In the genomic region with DNA sequence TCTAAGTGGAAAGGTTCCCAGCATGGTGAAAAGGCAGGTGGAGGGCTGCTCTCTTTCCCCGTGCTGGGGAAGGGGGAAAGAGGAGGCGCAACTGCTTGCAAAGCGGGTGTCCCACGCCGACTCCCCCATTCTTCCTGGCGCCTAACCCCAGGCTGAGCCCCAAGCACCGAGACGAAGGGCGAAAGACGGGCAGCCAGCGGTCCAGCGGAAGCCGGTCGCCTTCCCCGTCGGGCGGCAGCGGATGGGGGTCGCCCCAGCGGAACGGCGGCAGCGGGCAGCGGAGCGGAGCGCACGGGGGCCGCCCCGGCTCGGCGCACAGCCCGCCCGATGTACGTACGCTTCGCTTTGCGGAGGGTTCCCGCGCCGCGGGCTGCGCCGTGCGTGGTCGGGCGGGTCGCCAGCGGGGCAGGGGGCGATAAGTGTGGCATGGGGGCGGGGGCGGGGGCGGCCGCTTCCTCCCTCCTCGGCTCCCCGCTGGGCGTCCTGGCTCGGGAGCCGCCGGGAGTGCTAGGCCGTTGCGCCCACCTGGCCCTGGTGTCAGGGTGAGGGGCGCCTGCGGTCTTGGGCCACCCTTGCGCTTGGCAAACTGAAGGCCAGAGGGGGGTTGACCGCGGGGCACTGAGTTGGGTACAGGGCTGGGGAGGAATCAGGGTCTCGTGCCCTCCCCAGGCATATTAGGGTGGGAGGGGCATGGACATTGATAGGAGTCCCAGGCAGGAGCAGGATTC, we compare ENCODE assay signal across 1 cellular context.
TF ChIP-seq lines count a peak whose summit lies in the region.

No MANE protein-coding gene starts in this region.

TF ChIP-seq in GM23338, 12 proteins besides CTCF, POLR2A, EP300 and RAD21 (continued from another document):
- TF ChIP-seq REST (IDR thresholded peaks at IDR 0.05; ENCODE audit: unreplicated experiment) (no peak), ZNF462 (CRISPR knock-in tag; IDR thresholded peaks at IDR 0.05) (no peak), EZH2phosphoT487 (IDR thresholded peaks at IDR 0.05; ENCODE audit: unreplicated experiment) (no peak)
